In the genomic region with DNA sequence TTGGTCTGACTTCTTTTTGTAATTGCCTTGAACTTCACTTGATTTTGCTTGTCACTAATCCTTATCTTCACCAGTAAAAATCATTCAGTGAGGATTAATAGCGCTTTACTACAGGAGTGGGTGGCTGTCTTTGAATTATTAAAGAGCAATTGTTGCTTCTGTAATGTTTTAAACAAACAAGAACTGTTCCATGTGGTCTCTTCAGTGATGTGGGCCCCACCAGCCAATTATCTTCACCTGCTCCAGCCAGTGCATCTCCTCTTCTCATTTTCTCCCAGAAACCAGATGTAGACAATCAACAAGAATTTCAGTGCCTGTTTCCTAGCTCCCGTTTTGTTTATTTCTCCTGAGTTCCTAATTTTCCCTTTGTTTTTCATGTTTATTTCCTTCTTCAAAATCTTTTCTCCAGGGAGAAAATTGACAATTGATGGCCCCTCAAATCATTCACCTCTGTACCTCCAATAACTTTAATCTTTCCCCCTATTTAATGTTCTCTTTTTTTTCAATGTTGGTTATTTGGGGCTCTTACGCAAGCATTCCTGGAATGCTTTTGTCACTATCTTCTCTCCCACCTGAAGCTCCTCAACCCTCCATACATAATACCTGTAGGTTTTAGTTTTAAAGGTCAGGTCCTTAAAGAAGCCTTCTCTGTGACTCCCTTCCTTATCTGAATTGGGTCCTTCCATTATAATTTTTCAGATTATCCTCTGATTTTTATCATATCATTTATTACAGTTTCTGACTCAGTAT, we compare ENCODE assay signal across 20 cellular contexts.
DNase-seq lines count a peak whose midpoint lies in the region; ATAC-seq, FAIRE-seq and TF ChIP-seq lines count a peak whose summit lies in the region.
"Had no signal": no experiment of that assay in that cellular context is flagged by ENCODE, and none has a peak within 500 bp of the region (broad histone marks: within the 10 kb centered on the region; RNA-seq: fewer than 3 reads in every experiment).

No MANE protein-coding gene starts in this region.

- H3K4me3 Mint-ChIP-seq in H9 = peak overlapping the region in 1 of 2 experiments; percentile 3; a peak in 2 of 5 replicates
- H3K4me3 Mint-ChIP-seq: activated naive CD4-positive, alpha-beta T cell treated with anti-CD3 and anti-CD28 coated beads, Interleukin-2, amount 10 ng/mL, durations not matched to agents 7 days and 5 days; CD8-positive, alpha-beta T cell; effector memory CD8-positive, alpha-beta T cell; T-cell had no signal

- no peak overlapping the region for H4K8ac ChIP-seq in H9 (replicated peaks; ENCODE audit: insufficient read length, low read depth, low read length)

- H3K79me1 ChIP-seq in H9 (ENCODE audit: insufficient read depth, low read depth, low read length, poor library complexity, severe bottlenecking) = no peaks in the 10 kb centered on the region

- no peaks in the 10 kb centered on the region for H3K27me3 Mint-ChIP-seq in H9 (ENCODE audit: low read depth)
- H3K27me3 Mint-ChIP-seq: activated naive CD4-positive, alpha-beta T cell treated with anti-CD3 and anti-CD28 coated beads, Interleukin-2, amount 10 ng/mL, durations not matched to agents 7 days and 5 days; effector memory CD8-positive, alpha-beta T cell; T-cell had no signal

- H3K27ac ChIP-seq in A549 (peak overlapping the region; percentile 63 to 74; a peak in 5 of 6 replicates), H9 (ENCODE audit: insufficient read length, low read depth, low read length) (peak overlapping the region; percentile 71), MM.1S (ENCODE audit: low read length) (no peak overlapping the region)
- H3K27ac ChIP-seq: left ventricle myocardium inferior, neutrophil, vagina had no signal

- H2BK5ac ChIP-seq in H9 (ENCODE audit: insufficient read length, low read length) = no peak overlapping the region

- no peak for TF ChIP-seq EP300 in A549 (IDR thresholded peaks at IDR 0.05)

- DNase-seq in A549 (ENCODE audit: low read depth in 1 of 2, low spot score in 1 of 2) (no peak), H9 (no peak), NCI-H748 treated with DMSO at 0.1 percent for 48 hours (lab: John Stamatoyannopoulos, UW) (peak; percentile 72), iPS DF 19.7 (ENCODE audit: low read depth, low spot score) (peak; percentile 35), MM.1S (no peak)
- no peak for DNase-seq in activated CD8-positive, alpha-beta memory T cell treated with anti-CD3 and anti-CD28 coated beads, Interleukin-2, amount 50 U/mL, for 48 hours
- DNase-seq: activated CD4-positive, alpha-beta T cell treated with anti-CD3 and anti-CD28 coated beads, Interleukin-2, amount 50 U/mL, for 1 hour; activated naive CD4-positive, alpha-beta T cell treated with anti-CD3 and anti-CD28 coated beads, Interleukin-2, amount 10 ng/mL, durations not matched to agents 7 days and 5 days; CD8-positive, alpha-beta T cell; effector memory CD8-positive, alpha-beta T cell; left ventricle myocardium inferior; mucosa of descending colon; NCI-H1436; NCI-H510A; Right ventricle myocardium superior; T-cell had no signal

- peaks cover 0 to 12% (median 3%) of the 10 kb centered on the region in 3 experiments; a peak in 4 of 7 replicates for H3K36me3 Mint-ChIP-seq in H9 (ENCODE audit: insufficient read depth in 1 of 3, low read depth in 3 of 3)
- H3K36me3 Mint-ChIP-seq: activated naive CD4-positive, alpha-beta T cell treated with anti-CD3 and anti-CD28 coated beads, Interleukin-2, amount 10 ng/mL, durations not matched to agents 7 days and 5 days had no signal

- peaks cover 37 to 43% of the 10 kb centered on the region in 2 experiments for H3K4me1 Mint-ChIP-seq in H9
- H3K4me1 Mint-ChIP-seq: T-cell had no signal

- peak overlapping the region; percentile 93 to 96 (median 95) for H3K27ac Mint-ChIP-seq in H9
- H3K27ac Mint-ChIP-seq: activated naive CD4-positive, alpha-beta T cell treated with anti-CD3 and anti-CD28 coated beads, Interleukin-2, amount 10 ng/mL, durations not matched to agents 7 days and 5 days had no signal

- ATAC-seq in A549 = no peak; a peak in 1 of 6 replicates
- ATAC-seq in GM18517 (IDR thresholded peaks at IDR 0.05; ENCODE audit: unreplicated experiment) = no peak
- no peak for ATAC-seq in GM18909 (IDR thresholded peaks at IDR 0.05; ENCODE audit: poor library complexity, unreplicated experiment)
- ATAC-seq: CD8-positive, alpha-beta T cell; effector memory CD8-positive, alpha-beta T cell; mucosa of descending colon; T-cell had no signal

- POLR2A ChIA-PET in A549 (lab: Yijun Ruan, JAX) = no interaction called here

- peak; percentile 13 for FAIRE-seq in A549 (lab: Jason Lieb, UNC)

- no peak overlapping the region for H2BK120ac ChIP-seq in H9 (ENCODE audit: low read depth, low read length, poor library complexity, severe bottlenecking)

- peak overlapping the region; percentile 46; the same call in 2 of the 3 replicates for H3K4me2 ChIP-seq in A549
- H3K4me2 ChIP-seq in H9 (ENCODE audit: insufficient read depth, insufficient read length, low read length) = no peak overlapping the region
- H3K4me2 ChIP-seq in MM.1S (ENCODE audit: low read depth, low read length) = no peak overlapping the region

- CTCF ChIA-PET in A549 (lab: Yijun Ruan, JAX) = no interaction called here

- no peaks in the 10 kb centered on the region for H4K20me1 ChIP-seq in H9 (ENCODE audit: control insufficient read depth, insufficient read depth, insufficient read length)
- no peaks in the 10 kb centered on the region for H4K20me1 ChIP-seq in MM.1S (ENCODE audit: insufficient read depth, low read length)

- no peaks in the 10 kb centered on the region for H3K23me2 ChIP-seq in H9 (ENCODE audit: insufficient read length, low read depth, low read length, poor library complexity, severe bottlenecking)

- H3K23ac ChIP-seq in H9 (ENCODE audit: insufficient read length, low read depth, low read length) = no peak overlapping the region

- H3K4me3 ChIP-seq in A549 (no peak overlapping the region), MM.1S (ENCODE audit: low read length) (no peak overlapping the region)
- H3K4me3 ChIP-seq: left ventricle myocardium inferior, mucosa of descending colon, vagina had no signal

- H4K91ac ChIP-seq in H9 (ENCODE audit: insufficient read length, low read depth, low read length) = no peak overlapping the region

- H3K27me3 ChIP-seq in H9 (ENCODE audit: insufficient read depth, low read length) (no peaks in the 10 kb centered on the region), MM.1S (replicated peaks; ENCODE audit: insufficient read depth, low read length) (no peaks in the 10 kb centered on the region)
- H3K27me3 ChIP-seq: neutrophil, vagina had no signal

- no peaks in the 10 kb centered on the region for H3F3A ChIP-seq in MM.1S (ENCODE audit: insufficient read depth, low read length)

- peak overlapping the region; percentile 26 for H2BK20ac ChIP-seq in H9 (ENCODE audit: low read depth, low read length, poor library complexity, severe bottlenecking)

- H3K9me2 ChIP-seq in MM.1S (replicated peaks; ENCODE audit: insufficient read depth, low read length) = no peaks in the 10 kb centered on the region

- no peak overlapping the region for H2AK5ac ChIP-seq in H9 (ENCODE audit: insufficient read length, low read length)

- H3K4me1 ChIP-seq in A549 (peaks cover 17% of the 10 kb centered on the region), H9 (ENCODE audit: insufficient read depth, low read length) (peaks cover 11% of the 10 kb centered on the region), MM.1S (ENCODE audit: low read length) (peaks cover 8% of the 10 kb centered on the region)
- H3K4me1 ChIP-seq: left ventricle myocardium inferior, vagina had no signal

- no peaks in the 10 kb centered on the region for H3K9me3 Mint-ChIP-seq in H9
- H3K9me3 Mint-ChIP-seq: activated naive CD4-positive, alpha-beta T cell treated with anti-CD3 and anti-CD28 coated beads, Interleukin-2, amount 10 ng/mL, durations not matched to agents 7 days and 5 days had no signal

- no peaks in the 10 kb centered on the region for H3K36me3 ChIP-seq in MM.1S (replicated peaks; ENCODE audit: insufficient read depth, low read length)
- H3K36me3 ChIP-seq: left ventricle myocardium inferior, neutrophil, vagina had no signal

- H3T11ph ChIP-seq in H9 (ENCODE audit: low read length) = peak overlapping the region; percentile 80

- H3K9me3 ChIP-seq in A549 = no peaks in the 10 kb centered on the region
- no peaks in the 10 kb centered on the region for H3K9me3 ChIP-seq in H9 (ENCODE audit: control insufficient read depth, low read depth, low read length)
- no peaks in the 10 kb centered on the region for H3K9me3 ChIP-seq in MM.1S (replicated peaks; ENCODE audit: insufficient read depth, low read length)
- H3K9me3 ChIP-seq: mucosa of descending colon, neutrophil, vagina had no signal

- no peak for TF ChIP-seq CTCF in A549 (IDR thresholded peaks at IDR 0.05)
- TF ChIP-seq CTCF in H9 (conservative IDR thresholded peaks at IDR 0.05) = no peak
- TF ChIP-seq CTCF in MM.1S (IDR thresholded peaks at IDR 0.05; ENCODE audit: low read length) = no peak

- no peak for TF ChIP-seq POLR2A in A549 (IDR thresholded peaks at IDR 0.05; ENCODE audit: low read length)

- H4K5ac ChIP-seq in H9 (ENCODE audit: insufficient read length, low read depth, low read length) = no peak overlapping the region

- H3K9ac ChIP-seq in H9 (ENCODE audit: extremely low read depth, insufficient read length, low read length) (no peak overlapping the region), MM.1S (ENCODE audit: low read length) (no peak overlapping the region)

- H2BK12ac ChIP-seq in H9 (ENCODE audit: insufficient read length, low read depth, low read length) = peak overlapping the region; percentile 1

- no peak overlapping the region for H3K18ac ChIP-seq in H9 (ENCODE audit: insufficient read length, low read depth, low read length)

- H3K56ac ChIP-seq in H9 (ENCODE audit: insufficient read length, low read depth, low read length) = no peak overlapping the region

- H2AFZ ChIP-seq in H9 (ENCODE audit: low read length) (no peak overlapping the region), MM.1S (ENCODE audit: low read length) (no peak overlapping the region)

- no peaks in the 10 kb centered on the region for H3K79me2 ChIP-seq in H9 (ENCODE audit: insufficient read depth, low read length)
- H3K79me2 ChIP-seq in MM.1S (ENCODE audit: low read length) = no peaks in the 10 kb centered on the region

- 91% methylated on average over 3 of the region's 3 CpGs for WGBS in A549 (ENCODE audit: missing lambda C conversion rate)
- no CpG with 5 or more reads among the region's 3 CpGs for WGBS in H9 (ENCODE audit: extremely low coverage, insufficient read length, low lambda C conversion rate)

- H3K4ac ChIP-seq in H9 (ENCODE audit: low read depth, low read length) = no peak overlapping the region; the same call in 1 of the 2 replicates

- TF ChIP-seq RAD21 in A549 (conservative IDR thresholded peaks at IDR 0.05 in 1 of 2, IDR thresholded peaks at IDR 0.05 in 1 of 2) = no peak

- H2BK15ac ChIP-seq in H9 (ENCODE audit: low read depth, low read length) = no peak overlapping the region

- H3K14ac ChIP-seq in H9 (ENCODE audit: insufficient read depth, low read length) = no peak overlapping the region

TF ChIP-seq in A549, 52 proteins besides CTCF, POLR2A, EP300 and RAD21:
- TF ChIP-seq CEBPB (IDR thresholded peaks at IDR 0.05) = peak; percentile 18 to 67; a peak in 3 of 4 replicates
- no peak for TF ChIP-seq JUNB (IDR thresholded peaks at IDR 0.05)

Comparison
In these comparisons a context has a peak if more than half of its experiments do, and no peak if none do; other contexts are left out.
1. DNase-seq: peak in NCI-H748 treated with DMSO at 0.1 percent for 48 hours (single experiment) and iPS DF 19.7 (single experiment); none in A549 (0 of 2), H9 (single experiment), MM.1S (single experiment) and activated CD8-positive, alpha-beta memory T cell treated with anti-CD3 and anti-CD28 coated beads, Interleukin-2, amount 50 U/mL, for 48 hours (single experiment).